In genomic region chr12:88529531-88530488, GRCh38 we compare ENCODE assay signal across 15 cellular contexts. TPM values are rescaled to one million over a fixed set of nuclear protein-coding genes. Genes with fewer than 3 reads are reported as not detected.
DNase-seq lines count a peak whose midpoint lies in the region; ATAC-seq and TF ChIP-seq lines count a peak whose summit lies in the region.
"Had no signal": no experiment of that assay in that cellular context is flagged by ENCODE, and none has a peak within 500 bp of the region (broad histone marks: within the 10 kb centered on the region; RNA-seq: fewer than 3 reads in every experiment).

No MANE protein-coding gene starts in this region.

- 57 to 73% methylated on average over 7 to 9 of the region's 9 CpGs for WGBS in gastroesophageal sphincter (ENCODE audit: low coverage in 1 of 2), 2 donors
- 31 to 34% methylated on average over 9 of the region's 9 CpGs for WGBS in tibial nerve, 2 donors

- peaks cover 3 to 28% of the 10 kb centered on the region in 2 donors for H3K36me3 ChIP-seq in gastroesophageal sphincter
- peaks cover 0 to 25% (median 0%) of the 10 kb centered on the region in 3 donors for H3K36me3 ChIP-seq in tibial nerve
- H3K36me3 ChIP-seq: adrenal gland had no signal

- H3K27me3 ChIP-seq in gastroesophageal sphincter (no peaks in the 10 kb centered on the region), tibial nerve (no peaks in the 10 kb centered on the region)
- H3K27me3 ChIP-seq: adrenal gland, dorsolateral prefrontal cortex had no signal

- TF ChIP-seq EP300 in gastroesophageal sphincter (IDR thresholded peaks at IDR 0.05): no peak
- peak in 1 of 2 donors; percentile 14 for TF ChIP-seq EP300 in tibial nerve (IDR thresholded peaks at IDR 0.05)

- H3K4me1 ChIP-seq in gastroesophageal sphincter: peaks cover 4 to 37% (median 11%) of the 10 kb centered on the region in 3 donors
- H3K4me1 ChIP-seq in tibial nerve: peaks cover 0 to 15% (median 5%) of the 10 kb centered on the region in 4 donors

- TF ChIP-seq CTCF in gastroesophageal sphincter (IDR thresholded peaks at IDR 0.05) (no peak), tibial nerve (IDR thresholded peaks at IDR 0.05) (no peak), foreskin fibroblast (IDR thresholded peaks at IDR 0.05; ENCODE audit: low read depth, low read length) (no peak)

- ATAC-seq in gastroesophageal sphincter: no peak
- ATAC-seq: stimulated activated naive CD8-positive, alpha-beta T cell treated with anti-CD3 and anti-CD28 coated beads, Interleukin-15, Interleukin-2, amounts not matched to agents 100 U/mL and 50 U/mL, for 24 hours had no signal

- H3K9me3 ChIP-seq in gastroesophageal sphincter (no peaks in the 10 kb centered on the region), tibial nerve (peaks cover 0 to 11% (median 0%) of the 10 kb centered on the region in 4 donors)
- H3K9me3 ChIP-seq: adrenal gland had no signal

- H3K27ac ChIP-seq in gastroesophageal sphincter (peak overlapping the region in 3 of 4 donors; percentile 3 to 43 (median 15)), tibial nerve (peak overlapping the region in 3 of 4 donors; percentile 9 to 68 (median 67))
- H3K27ac ChIP-seq: 22Rv1, adrenal gland, dorsolateral prefrontal cortex had no signal

- peak; percentile 16 for DNase-seq in DMS153 treated with DMSO at 0.1 percent for 48 hours (lab: John Stamatoyannopoulos, UW; ENCODE audit: unreplicated experiment)
- no peak for DNase-seq in DMS153 (lab: John Stamatoyannopoulos, UW)
- peak; percentile 80 for DNase-seq in NCI-H748 treated with DMSO at 0.1 percent for 48 hours (lab: John Stamatoyannopoulos, UW)
- no peak for DNase-seq in tibial nerve (ENCODE audit: low spot score in 2 of 2)
- DNase-seq in OCI-M2 (lab: John Stamatoyannopoulos, UW; ENCODE audit: unreplicated experiment): no peak
- DNase-seq in activated T-cell treated with anti-CD3 and anti-CD28 coated beads, Interleukin-2, amount 50 U/mL, for 48 hours: no peak
- no peak for DNase-seq in foreskin fibroblast
- DNase-seq: activated CD8-positive, alpha-beta memory T cell treated with anti-CD3 and anti-CD28 coated beads, Interleukin-2, amount 50 U/mL, for 4 hours; adrenal gland; CD8-positive, alpha-beta memory T cell; dorsolateral prefrontal cortex; naive B cell; stimulated activated naive CD8-positive, alpha-beta T cell treated with anti-CD3 and anti-CD28 coated beads, Interleukin-15, Interleukin-2, amounts not matched to agents 100 U/mL and 50 U/mL, for 24 hours had no signal

- H3K4me3 ChIP-seq in gastroesophageal sphincter: no peak overlapping the region
- H3K4me3 ChIP-seq in tibial nerve: no peak overlapping the region
- H3K4me3 ChIP-seq in foreskin fibroblast (ENCODE audit: low read depth in 1 of 2, low read length in 2 of 2): no peak overlapping the region
- H3K4me3 ChIP-seq: adrenal gland, dorsolateral prefrontal cortex had no signal

- TF ChIP-seq POLR2A in gastroesophageal sphincter (IDR thresholded peaks at IDR 0.05) (no peak), tibial nerve (IDR thresholded peaks at IDR 0.05) (no peak)

RNA-seq across cellular contexts. Expression of gene KITLG, which starts 50.5 kb away (rescaled TPM):
- 100 to 1,000 TPM in 3 of 4 donors, 10 to 100 TPM in 1; 48.5 to 239 (median 112) TPM for total RNA-seq in gastroesophageal sphincter
- total RNA-seq in tibial nerve: 10 to 100 TPM; 10.2 to 27.5 (median 16.4) TPM

Comparison
In these comparisons a context has a peak if more than half of its experiments do, and no peak if none do; other contexts are left out.
1. DNase-seq: peak in DMS153 treated with DMSO at 0.1 percent for 48 hours (single experiment) and NCI-H748 treated with DMSO at 0.1 percent for 48 hours (single experiment); none in DMS153 (single experiment), tibial nerve (0 of 2), OCI-M2 (single experiment), activated T-cell treated with anti-CD3 and anti-CD28 coated beads, Interleukin-2, amount 50 U/mL, for 48 hours (0 of 2) and foreskin fibroblast (0 of 2).